In the genomic region with DNA sequence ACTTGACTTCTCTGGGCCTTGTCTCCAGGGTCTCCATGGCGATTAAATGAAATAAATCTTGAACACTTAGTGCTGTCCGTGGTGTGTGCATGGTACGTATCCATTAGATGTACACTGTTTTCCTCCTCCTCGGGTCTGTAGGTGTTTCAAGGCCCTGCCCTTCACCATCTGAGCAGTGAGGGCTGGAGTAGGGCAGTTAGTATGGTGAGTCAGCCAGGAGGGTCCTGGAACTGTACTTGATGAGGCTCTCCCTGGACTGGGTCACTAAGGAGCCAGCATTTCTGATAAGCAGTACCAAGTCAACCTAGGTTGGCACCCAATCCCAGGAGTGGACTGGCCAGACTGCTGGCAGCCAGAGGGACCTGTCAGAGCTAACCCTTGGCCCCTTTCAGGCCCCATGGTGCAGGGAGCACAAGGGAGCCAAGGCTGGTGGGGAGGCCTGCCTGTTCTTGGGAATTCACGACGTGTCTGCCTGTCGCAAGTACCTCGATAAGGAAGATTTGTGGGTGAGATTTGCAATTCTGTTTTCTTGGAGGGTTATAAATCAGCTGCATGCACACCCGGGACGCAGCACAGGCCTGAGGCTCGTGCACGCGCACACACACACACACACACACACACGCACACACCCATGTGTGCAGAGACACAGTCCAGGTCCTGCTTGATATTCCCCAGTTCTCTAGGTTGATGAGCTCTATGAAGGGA, we compare ENCODE assay signal across 13 cellular contexts.
DNase-seq lines count a peak whose midpoint lies in the region; ATAC-seq and TF ChIP-seq lines count a peak whose summit lies in the region.
"Had no signal": no experiment of that assay in that cellular context is flagged by ENCODE, and none has a peak within 500 bp of the region (broad histone marks: within the 10 kb centered on the region; RNA-seq: fewer than 3 reads in every experiment).

No MANE protein-coding gene starts in this region.

- no peak overlapping the region for H3K4me3 Mint-ChIP-seq in T-helper 17 cell
- no peak overlapping the region for H3K4me3 Mint-ChIP-seq in activated CD8-positive, alpha-beta memory T cell treated with anti-CD3 and anti-CD28 coated beads, Interleukin-2, amount 10 ng/mL, durations not matched to agents 7 days and 5 days
- H3K4me3 Mint-ChIP-seq: T-helper 1 cell treated with Interleukin-12 subunit alpha and Interleukin-12 subunit beta and Interleukin-4 antibody, amounts not matched to agents 30 μg/mL and 1 μg/mL, for 36 hours had no signal

- H2AFZ ChIP-seq in hepatocyte = no peak overlapping the region

- intact Hi-C loops in sigmoid colon (cut with DNase I) = loop anchor here (10.0 kb wide), 2 partner anchors 408 to 618 kb away; no protein-coding TSS in a partner anchor

- TF ChIP-seq POLR2A in sigmoid colon (IDR thresholded peaks at IDR 0.05) = no peak

- H3K36me3 ChIP-seq in hepatocyte (replicated peaks; ENCODE audit: insufficient read depth, low read depth) = no peaks in the 10 kb centered on the region
- peaks cover 0 to 8% (median 4%) of the 10 kb centered on the region in 4 donors for H3K36me3 ChIP-seq in sigmoid colon

- H3K27ac Mint-ChIP-seq in T-helper 17 cell = peak overlapping the region; percentile 57
- H3K27ac Mint-ChIP-seq in activated CD8-positive, alpha-beta memory T cell treated with anti-CD3 and anti-CD28 coated beads, Interleukin-2, amount 10 ng/mL, durations not matched to agents 7 days and 5 days = no peak overlapping the region
- H3K27ac Mint-ChIP-seq: T-helper 1 cell treated with Interleukin-12 subunit alpha and Interleukin-12 subunit beta and Interleukin-4 antibody, amounts not matched to agents 30 μg/mL and 1 μg/mL, for 36 hours had no signal

- H3K27me3 ChIP-seq in hepatocyte (no peaks in the 10 kb centered on the region), sigmoid colon (no peaks in the 10 kb centered on the region)
- H3K27me3 ChIP-seq: brain microvascular endothelial cell had no signal

- DNase-seq in Daoy (ENCODE audit: low read depth) (peak; percentile 45), T-helper 17 cell (no peak), hepatocyte (ENCODE audit: low spot score) (peak; percentile 47), sigmoid colon (no peak), GF-D8 (lab: John Stamatoyannopoulos, UW) (no peak), NCI-H524 (lab: John Stamatoyannopoulos, UW) (no peak)
- no peak for DNase-seq in activated CD8-positive, alpha-beta memory T cell treated with anti-CD3 and anti-CD28 coated beads, Interleukin-2, amount 10 ng/mL, durations not matched to agents 7 days and 5 days
- DNase-seq: activated CD8-positive, alpha-beta memory T cell treated with anti-CD3 and anti-CD28 coated beads for 24 hours; brain microvascular endothelial cell; NCI-H774 had no signal

- H3K27ac ChIP-seq in hepatocyte (peak overlapping the region; percentile 84), sigmoid colon (peak overlapping the region; percentile 58 to 82 (median 73))
- H3K27ac ChIP-seq: KMS-11 had no signal

- no peaks in the 10 kb centered on the region for H3K27me3 Mint-ChIP-seq in T-helper 17 cell
- H3K27me3 Mint-ChIP-seq in activated CD8-positive, alpha-beta memory T cell treated with anti-CD3 and anti-CD28 coated beads, Interleukin-2, amount 10 ng/mL, durations not matched to agents 7 days and 5 days = no peaks in the 10 kb centered on the region

- H3K4me3 ChIP-seq in hepatocyte = no peak overlapping the region
- H3K4me3 ChIP-seq in sigmoid colon = no peak overlapping the region

- peaks cover 78% of the 10 kb centered on the region for H3K4me1 ChIP-seq in hepatocyte (ENCODE audit: insufficient read depth)
- peaks cover 0 to 100% (median 95%) of the 10 kb centered on the region in 4 donors for H3K4me1 ChIP-seq in sigmoid colon

- TF ChIP-seq CTCF in hepatocyte (IDR thresholded peaks at IDR 0.05; ENCODE audit: poor library complexity) (no peak), sigmoid colon (IDR thresholded peaks at IDR 0.05) (no peak)

- H3K4me2 ChIP-seq in hepatocyte = no peak overlapping the region
- H3K4me2 ChIP-seq: KMS-11 had no signal

- no peaks in the 10 kb centered on the region for H3K36me3 Mint-ChIP-seq in T-helper 17 cell (ENCODE audit: low read depth)
- H3K36me3 Mint-ChIP-seq in activated CD8-positive, alpha-beta memory T cell treated with anti-CD3 and anti-CD28 coated beads, Interleukin-2, amount 10 ng/mL, durations not matched to agents 7 days and 5 days = no peaks in the 10 kb centered on the region

- peaks cover 55% of the 10 kb centered on the region for H3K79me2 ChIP-seq in hepatocyte

- no peaks in the 10 kb centered on the region for H3K9me3 ChIP-seq in T-helper 17 cell (ENCODE audit: control insufficient read depth, low read length, poor library complexity, severe bottlenecking)
- H3K9me3 ChIP-seq in hepatocyte (ENCODE audit: low read depth) = no peaks in the 10 kb centered on the region
- no peaks in the 10 kb centered on the region for H3K9me3 ChIP-seq in sigmoid colon

- no peak for ATAC-seq in T-helper 17 cell
- no peak for ATAC-seq in activated CD8-positive, alpha-beta memory T cell treated with anti-CD3 and anti-CD28 coated beads, Interleukin-2, amount 10 ng/mL, durations not matched to agents 7 days and 5 days
- ATAC-seq in GM18873 (IDR thresholded peaks at IDR 0.05; ENCODE audit: low FRiP score, unreplicated experiment) = no peak

- H3K4me1 Mint-ChIP-seq in T-helper 17 cell = peaks cover 16% of the 10 kb centered on the region
- no peaks in the 10 kb centered on the region for H3K4me1 Mint-ChIP-seq in activated CD8-positive, alpha-beta memory T cell treated with anti-CD3 and anti-CD28 coated beads, Interleukin-2, amount 10 ng/mL, durations not matched to agents 7 days and 5 days

- no peaks in the 10 kb centered on the region for H3K9me3 Mint-ChIP-seq in activated CD8-positive, alpha-beta memory T cell treated with anti-CD3 and anti-CD28 coated beads, Interleukin-2, amount 10 ng/mL, durations not matched to agents 7 days and 5 days (ENCODE audit: low read depth)
- H3K9me3 Mint-ChIP-seq: T-helper 1 cell treated with Interleukin-12 subunit alpha and Interleukin-12 subunit beta and Interleukin-4 antibody, amounts not matched to agents 30 μg/mL and 1 μg/mL, for 36 hours had no signal

- TF ChIP-seq EP300 in sigmoid colon (IDR thresholded peaks at IDR 0.05) = peak in 1 of 4 donors; percentile 34

- CTCF ChIA-PET in activated CD8-positive, alpha-beta memory T cell treated with anti-CD3 and anti-CD28 coated beads, Interleukin-2, amount 10 ng/mL, durations not matched to agents 7 days and 5 days (lab: Charles Lee) = interaction anchor here (1.5 to 3.3 kb wide), 2 partner anchors 13 to 15 kb away, joined by 5 to 15 read pairs; no protein-coding TSS in a partner anchor

- H3K9me2 ChIP-seq in hepatocyte (replicated peaks; ENCODE audit: insufficient read depth) = no peaks in the 10 kb centered on the region

- H4K20me1 ChIP-seq in hepatocyte (ENCODE audit: insufficient read depth, poor library complexity, severe bottlenecking) = peaks cover 69% of the 10 kb centered on the region

- 50% methylated on average over 14 of the region's 14 CpGs for WGBS in hepatocyte (ENCODE audit: low lambda C conversion rate, missing lambda C conversion rate)
- WGBS in sigmoid colon, 2 donors = 70 to 71% methylated on average over 14 of the region's 14 CpGs

Comparison
In these comparisons a context has a peak if more than half of its experiments do, and no peak if none do; other contexts are left out.
1. DNase-seq: peak in Daoy (single experiment) and hepatocyte (single experiment); none in T-helper 17 cell (0 of 3), sigmoid colon (single experiment), GF-D8 (single experiment), NCI-H524 (0 of 2) and activated CD8-positive, alpha-beta memory T cell treated with anti-CD3 and anti-CD28 coated beads, Interleukin-2, amount 10 ng/mL, durations not matched to agents 7 days and 5 days (single experiment).